8 cellular contexts compared by ENCODE assay signal in the genomic region with DNA sequence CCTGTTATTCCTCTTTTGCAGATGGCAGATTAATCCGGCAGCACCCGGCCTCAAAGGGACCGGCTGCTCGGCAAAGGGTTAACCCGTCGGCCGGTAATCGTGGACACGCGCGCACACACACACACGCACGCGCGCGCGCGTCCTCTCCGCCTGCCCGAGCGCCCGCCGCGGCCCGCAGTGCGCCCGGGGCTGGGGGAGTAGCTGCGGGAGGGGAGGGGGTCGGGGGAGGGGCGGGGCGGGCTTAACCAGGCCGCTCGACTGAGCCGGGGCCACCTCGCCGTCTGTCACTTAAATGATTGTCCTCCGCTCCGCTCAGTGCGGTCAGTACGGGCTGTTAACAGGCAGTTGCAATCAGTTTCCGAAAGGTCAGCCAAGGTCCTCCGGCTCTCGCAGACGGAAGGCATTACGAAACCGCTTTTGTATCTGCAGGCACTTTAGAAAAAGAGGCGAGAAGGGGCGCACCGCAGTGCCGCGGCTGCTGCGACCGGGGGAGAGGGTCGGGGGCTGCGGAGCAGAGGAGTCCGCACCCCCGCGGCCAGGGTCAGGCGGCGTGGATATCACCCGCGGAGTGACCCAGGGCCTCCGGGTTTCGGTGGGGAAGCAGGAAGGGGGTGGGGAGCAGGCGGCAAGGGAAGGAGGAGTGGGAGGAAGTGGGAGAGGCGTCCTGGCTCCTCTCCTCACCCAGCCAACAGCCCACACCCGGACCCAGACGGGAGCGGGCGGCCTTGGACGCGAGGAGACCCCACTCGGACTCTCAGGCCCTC. TPM values are rescaled to one million over a fixed set of nuclear protein-coding genes. Genes with fewer than 3 reads are reported as not detected.
DNase-seq lines count a peak whose midpoint lies in the region; ATAC-seq and TF ChIP-seq lines count a peak whose summit lies in the region.

No MANE protein-coding gene starts in this region.

- no peak overlapping the region for H3K27ac Mint-ChIP-seq in activated CD4-positive, alpha-beta memory T cell treated with anti-CD3 and anti-CD28 coated beads for 36 hours

- H3K4me3 ChIP-seq in fibroblast of villous mesenchyme (ENCODE audit: low read depth, low read length): peak overlapping the region; percentile 54
- H3K4me3 ChIP-seq in osteoblast (ENCODE audit: insufficient read depth, low read length): peak overlapping the region; percentile 69

- POLR2A ChIA-PET in activated CD4-positive, alpha-beta memory T cell treated with anti-CD3 and anti-CD28 coated beads for 36 hours (lab: Charles Lee): no interaction called here

- H3K36me3 Mint-ChIP-seq in activated CD4-positive, alpha-beta memory T cell treated with anti-CD3 and anti-CD28 coated beads for 36 hours: no peaks in the 10 kb centered on the region

- no peaks in the 10 kb centered on the region for H3K9me3 ChIP-seq in osteoblast (ENCODE audit: low read depth, low read length)

- intact Hi-C loops in activated CD4-positive, alpha-beta memory T cell treated with anti-CD3 and anti-CD28 coated beads for 36 hours (cut with micrococcal nuclease): loop anchor here (2.0 to 5.0 kb wide), 3 partner anchors 14 to 143 kb away; no protein-coding TSS in a partner anchor

- H3K4me3 Mint-ChIP-seq in activated CD4-positive, alpha-beta memory T cell treated with anti-CD3 and anti-CD28 coated beads for 36 hours: peak overlapping the region; percentile 74

- H3K4me2 ChIP-seq in osteoblast (ENCODE audit: insufficient read depth, low read length): peak overlapping the region; percentile 85

- TF ChIP-seq CTCF in fibroblast of villous mesenchyme (IDR thresholded peaks at IDR 0.05; ENCODE audit: insufficient read depth, low read depth, low read length): no peak
- no peak for TF ChIP-seq CTCF in osteoblast (IDR thresholded peaks at IDR 0.05; ENCODE audit: extremely low read depth, low read depth, low read length)

- H3K27me3 Mint-ChIP-seq in activated CD4-positive, alpha-beta memory T cell treated with anti-CD3 and anti-CD28 coated beads for 36 hours: no peaks in the 10 kb centered on the region

- no peaks in the 10 kb centered on the region for H3K79me2 ChIP-seq in osteoblast (ENCODE audit: insufficient read depth, low read length)

- DNase-seq in DMS 273 (lab: John Stamatoyannopoulos, UW; ENCODE audit: unreplicated experiment) (peak; percentile 85), DMS 273 treated with DMSO at 0.1 percent for 48 hours (lab: John Stamatoyannopoulos, UW) (no peak), NCI-H1092 treated with DMSO at 0.1 percent for 48 hours (lab: John Stamatoyannopoulos, UW) (peak; percentile 84), fibroblast of villous mesenchyme (ENCODE audit: low read depth) (peak; percentile 81), osteoblast (ENCODE audit: insufficient read length, low spot score, missing footprints) (peak; percentile 95)
- no peak for DNase-seq in activated CD4-positive, alpha-beta memory T cell treated with anti-CD3 and anti-CD28 coated beads for 36 hours

- CTCF ChIA-PET in activated CD4-positive, alpha-beta memory T cell treated with anti-CD3 and anti-CD28 coated beads for 36 hours (lab: Charles Lee): no interaction called here

- peaks cover 45% of the 10 kb centered on the region for H3K27me3 ChIP-seq in osteoblast (ENCODE audit: insufficient read depth, low read length)

- H3K36me3 ChIP-seq in osteoblast (ENCODE audit: insufficient read depth, low read length): no peaks in the 10 kb centered on the region

- peaks cover 7% of the 10 kb centered on the region for H3K4me1 Mint-ChIP-seq in activated CD4-positive, alpha-beta memory T cell treated with anti-CD3 and anti-CD28 coated beads for 36 hours (ENCODE audit: low read depth)

- no peak for ATAC-seq in GM19035 (IDR thresholded peaks at IDR 0.05; ENCODE audit: unreplicated experiment)
- no peak for ATAC-seq in HG02623 (IDR thresholded peaks at IDR 0.05; ENCODE audit: unreplicated experiment)

- no peaks in the 10 kb centered on the region for H4K20me1 ChIP-seq in osteoblast (ENCODE audit: insufficient read depth, low read length)

- no peaks in the 10 kb centered on the region for H3K9me3 Mint-ChIP-seq in activated CD4-positive, alpha-beta memory T cell treated with anti-CD3 and anti-CD28 coated beads for 36 hours

- H3K27ac ChIP-seq in osteoblast (ENCODE audit: low read depth, low read length): no peak overlapping the region

- peaks cover 3% of the 10 kb centered on the region for H3K4me1 ChIP-seq in osteoblast (ENCODE audit: insufficient read depth, low read length)

- peak overlapping the region; percentile 63 for H2AFZ ChIP-seq in osteoblast (ENCODE audit: low read length)

RNA-seq across cellular contexts. Expression of gene BCOR, which starts 57.3 kb away (rescaled TPM):
- 10 to 100 TPM; 33.7 to 35.0 TPM for total RNA-seq in activated CD4-positive, alpha-beta memory T cell treated with anti-CD3 and anti-CD28 coated beads for 36 hours
- total RNA-seq in fibroblast of villous mesenchyme (23.8 and 24.2 TPM in 2 replicates), osteoblast (14.7 and 14.8 TPM in 2 replicates)

Comparison
In these comparisons a context has a peak if more than half of its experiments do, and no peak if none do; other contexts are left out.
1. DNase-seq: peak in DMS 273 (single experiment), NCI-H1092 treated with DMSO at 0.1 percent for 48 hours (single experiment), fibroblast of villous mesenchyme (single experiment) and osteoblast (single experiment); none in DMS 273 treated with DMSO at 0.1 percent for 48 hours (single experiment) and activated CD4-positive, alpha-beta memory T cell treated with anti-CD3 and anti-CD28 coated beads for 36 hours (single experiment).